In the genomic region with DNA sequence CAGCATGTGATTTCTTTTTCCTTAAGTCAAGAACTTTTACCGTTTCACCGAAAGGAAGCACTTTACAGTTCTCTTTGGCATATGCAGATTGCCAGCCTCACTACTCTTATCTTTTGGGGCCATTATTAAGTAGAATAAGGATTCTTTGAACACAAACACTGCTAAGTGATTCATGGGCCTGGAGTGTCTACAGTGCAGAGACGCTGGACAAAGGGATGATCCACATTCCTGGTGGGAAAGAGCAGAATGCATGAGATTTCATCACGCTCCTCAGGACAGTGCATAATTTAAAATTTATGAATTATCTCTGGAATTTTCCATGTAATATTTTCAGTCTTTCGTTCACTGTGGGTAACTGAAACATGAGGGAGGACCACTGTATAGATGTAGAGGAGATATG, we compare ENCODE assay signal across 18 cellular contexts.
"Had no signal": no experiment of that assay in that cellular context is flagged by ENCODE, and none has a peak within 500 bp of the region (broad histone marks: within the 10 kb centered on the region; RNA-seq: fewer than 3 reads in every experiment).

No MANE protein-coding gene starts in this region.

- ATAC-seq: body of pancreas, foreskin keratinocyte, left colon had no signal

- H3K27me3 Mint-ChIP-seq: activated naive CD4-positive, alpha-beta T cell treated with anti-CD3 and anti-CD28 coated beads, Interleukin-2, amount 10 ng/mL, durations not matched to agents 7 days and 5 days; central memory CD8-positive, alpha-beta T cell; stimulated activated naive CD8-positive, alpha-beta T cell treated with anti-CD3 and anti-CD28 coated beads, Interleukin-15, Interleukin-2, amounts not matched to agents 100 ng/mL and 50 ng/mL, for 24 hours had no signal

- H3K9me3 ChIP-seq: body of pancreas, ovary, testis had no signal

- H3K9me3 Mint-ChIP-seq: activated T-helper 2 cell treated with anti-CD3 and anti-CD28 coated beads, Interferon-gamma antibody, Interleukin-2, Interleukin-4, amounts not matched to agents 10 μg/mL and 5 μg/mL and 100 μg/mL, durations not matched to agents 14 hours and 24 hours and 36 hours had no signal

- H3K4me1 Mint-ChIP-seq: activated naive CD4-positive, alpha-beta T cell treated with anti-CD3 and anti-CD28 coated beads, Interleukin-2, amount 10 ng/mL, durations not matched to agents 7 days and 5 days; central memory CD8-positive, alpha-beta T cell had no signal

- H3K27ac ChIP-seq: body of pancreas, foreskin keratinocyte, ovary, testis, WERI-Rb-1 had no signal

- H3K27ac Mint-ChIP-seq: activated naive CD4-positive, alpha-beta T cell treated with anti-CD3 and anti-CD28 coated beads, Interleukin-2, amount 10 ng/mL, durations not matched to agents 7 days and 5 days; activated T-helper 2 cell treated with anti-CD3 and anti-CD28 coated beads, Interferon-gamma antibody, Interleukin-2, Interleukin-4, amounts not matched to agents 10 μg/mL and 5 μg/mL and 100 μg/mL, durations not matched to agents 14 hours and 24 hours and 36 hours; stimulated activated naive CD8-positive, alpha-beta T cell treated with anti-CD3 and anti-CD28 coated beads, Interleukin-15, Interleukin-2, amounts not matched to agents 100 ng/mL and 50 ng/mL, for 24 hours had no signal

- H3K4me3 ChIP-seq: body of pancreas, ovary, testis had no signal

- DNase-seq: activated CD4-positive, alpha-beta T cell treated with anti-CD3 and anti-CD28 coated beads for 4 hours; activated naive CD4-positive, alpha-beta T cell treated with anti-CD3 and anti-CD28 coated beads, Interleukin-2, amount 10 ng/mL, durations not matched to agents 7 days and 5 days; body of pancreas; dermis blood vessel endothelial cell; endodermal cell; erythroblast; foreskin keratinocyte; left colon; ovary; stimulated activated CD4-positive, alpha-beta T cell treated with anti-CD3 and anti-CD28 coated beads, Interleukin-15, amount 100 ng/mL, for 24 hours; stimulated activated CD4-positive, alpha-beta T cell treated with anti-CD3 and anti-CD28 coated beads, Interleukin-4, amount 100 ng/mL, for 24 hours; T-helper 1 cell; testis; WERI-Rb-1 had no signal

- H3K27me3 ChIP-seq: body of pancreas, foreskin keratinocyte, ovary, testis had no signal

- H3K4me1 ChIP-seq: body of pancreas, foreskin keratinocyte, testis had no signal

- H3K36me3 ChIP-seq: ovary had no signal

- H3K4me3 Mint-ChIP-seq: activated naive CD4-positive, alpha-beta T cell treated with anti-CD3 and anti-CD28 coated beads, Interleukin-2, amount 10 ng/mL, durations not matched to agents 7 days and 5 days; central memory CD8-positive, alpha-beta T cell; endodermal cell; nephron; stimulated activated naive CD8-positive, alpha-beta T cell treated with anti-CD3 and anti-CD28 coated beads, Interleukin-15, Interleukin-2, amounts not matched to agents 100 ng/mL and 50 ng/mL, for 24 hours had no signal
